ENCODE assay signal across 23 cellular contexts in the genomic region with DNA sequence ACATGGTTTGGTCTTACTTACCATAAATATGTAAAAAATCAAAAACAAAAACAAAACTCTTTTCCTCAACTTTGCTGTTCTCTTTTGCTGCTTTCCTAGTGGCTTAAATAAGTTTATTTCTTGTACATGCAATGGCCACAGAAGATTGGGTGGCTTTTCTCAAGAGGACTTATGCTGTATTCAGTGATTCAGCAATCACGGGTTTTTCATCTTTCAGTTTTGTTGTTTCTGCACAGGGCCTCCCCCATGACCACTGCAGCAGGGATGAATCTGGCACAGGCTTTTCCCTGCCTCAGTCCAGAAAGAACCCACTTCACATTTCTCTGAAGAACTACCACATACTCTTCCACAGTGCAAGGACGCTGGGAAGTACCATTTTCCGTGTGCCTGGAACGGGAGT.
DNase-seq lines count a peak whose midpoint lies in the region; TF ChIP-seq lines count a peak whose summit lies in the region.
"Had no signal": no experiment of that assay in that cellular context is flagged by ENCODE, and none has a peak within 500 bp of the region (broad histone marks: within the 10 kb centered on the region; RNA-seq: fewer than 3 reads in every experiment).

No MANE protein-coding gene starts in this region.

- TF ChIP-seq POLR2A in spleen (IDR thresholded peaks at IDR 0.05) = no peak

- no peaks in the 10 kb centered on the region for H3K36me3 Mint-ChIP-seq in activated CD4-positive, alpha-beta T cell treated with anti-CD3 and anti-CD28 coated beads, Interleukin-2, amount 10 ng/mL, durations not matched to agents 24 days and 14 days (ENCODE audit: low read depth)
- H3K36me3 Mint-ChIP-seq: stimulated activated memory B cell treated with anti-CD40 and anti-IgM and Interleukin-4, amounts not matched to agents 10 μg/mL and 1 μg/mL and 100 μg/mL, for 72 hours had no signal

- H2AFZ ChIP-seq in KMS-11 (ENCODE audit: low read depth) = no peak overlapping the region; the same call in 1 of the 2 replicates
- H2AFZ ChIP-seq: hepatocyte had no signal

- peaks cover 8% of the 10 kb centered on the region for H3K27me3 Mint-ChIP-seq in activated CD4-positive, alpha-beta T cell treated with anti-CD3 and anti-CD28 coated beads, Interleukin-2, amount 10 ng/mL, durations not matched to agents 24 days and 14 days
- H3K27me3 Mint-ChIP-seq: activated T-cell treated with anti-CD3 and anti-CD28 coated beads, Interleukin-2, amount 50 U/mL, for 24 hours; memory B cell; stimulated activated memory B cell treated with anti-CD40 and anti-IgM and Interleukin-4, amounts not matched to agents 10 μg/mL and 1 μg/mL and 100 μg/mL, for 72 hours had no signal

- H3K27me3 ChIP-seq in KMS-11 (ENCODE audit: insufficient read depth, low read depth) (no peaks in the 10 kb centered on the region), brain microvascular endothelial cell (replicated peaks) (no peaks in the 10 kb centered on the region), spleen (replicated peaks in 1 of 7) (no peaks in the 10 kb centered on the region)
- H3K27me3 ChIP-seq: BLaER1 treated with 17β-estradiol and CSF1 and Interleukin-3, amounts not matched to agents 10 nM and 100 nM; suprapubic skin had no signal

- no peaks in the 10 kb centered on the region for H3K79me2 ChIP-seq in KMS-11 (ENCODE audit: insufficient read depth, low read depth)
- H3K79me2 ChIP-seq: hepatocyte had no signal

- H3K9me3 Mint-ChIP-seq in activated CD4-positive, alpha-beta T cell treated with anti-CD3 and anti-CD28 coated beads, Interleukin-2, amount 10 ng/mL, durations not matched to agents 24 days and 14 days = peaks cover 8% of the 10 kb centered on the region
- H3K9me3 Mint-ChIP-seq: activated T-cell treated with anti-CD3 and anti-CD28 coated beads, Interleukin-2, amount 50 U/mL, for 24 hours; stimulated activated memory B cell treated with anti-CD40 and anti-IgM and Interleukin-4, amounts not matched to agents 10 μg/mL and 1 μg/mL and 100 μg/mL, for 72 hours had no signal

- H3K27ac ChIP-seq in KMS-11 = no peak overlapping the region
- H3K27ac ChIP-seq in brain microvascular endothelial cell = peak overlapping the region; percentile 68
- H3K27ac ChIP-seq in spleen = peak overlapping the region in 5 of 8 donors; percentile 1 to 55 (median 41)
- H3K27ac ChIP-seq: BLaER1 treated with 17β-estradiol and CSF1 and Interleukin-3, amounts not matched to agents 10 nM and 100 nM; hepatocyte; suprapubic skin had no signal

- H4K20me1 ChIP-seq in KMS-11 (ENCODE audit: insufficient read depth) = no peaks in the 10 kb centered on the region
- H4K20me1 ChIP-seq: BLaER1 treated with 17β-estradiol and CSF1 and Interleukin-3, amounts not matched to agents 10 nM and 100 nM had no signal

- H3K4me3 ChIP-seq in KMS-11 (IDR thresholded peaks at IDR 0.05; ENCODE audit: insufficient read depth, low read depth, low read length) = no peak overlapping the region
- no peak overlapping the region for H3K4me3 ChIP-seq in brain microvascular endothelial cell (ENCODE audit: low read depth, low read length)
- no peak overlapping the region for H3K4me3 ChIP-seq in spleen
- H3K4me3 ChIP-seq: BLaER1 treated with 17β-estradiol and CSF1 and Interleukin-3, amounts not matched to agents 10 nM and 100 nM; hepatocyte; suprapubic skin had no signal

- in situ Hi-C loops in brain microvascular endothelial cell (cut with HindIII; ENCODE audit: low pct_ligation_motif_present, low sequenced_read_pairs) = no loop called here

- TF ChIP-seq CTCF in KMS-11 (conservative IDR thresholded peaks at IDR 0.05; ENCODE audit: low read depth, low read length) (no peak), brain microvascular endothelial cell (IDR thresholded peaks at IDR 0.05; ENCODE audit: low read depth, low read length, missing control alignments) (no peak), spleen (IDR thresholded peaks at IDR 0.05 in 8 of 11, conservative IDR thresholded peaks at IDR 0.05 in 3 of 11) (no peak)

- H3K9ac ChIP-seq in KMS-11 = no peak overlapping the region
- H3K9ac ChIP-seq: BLaER1 treated with 17β-estradiol and CSF1 and Interleukin-3, amounts not matched to agents 10 nM and 100 nM had no signal

- H3K36me3 ChIP-seq in KMS-11 (ENCODE audit: insufficient read depth) = no peaks in the 10 kb centered on the region
- H3K36me3 ChIP-seq in brain microvascular endothelial cell (replicated peaks) = no peaks in the 10 kb centered on the region
- H3K36me3 ChIP-seq in spleen = no peaks in the 10 kb centered on the region
- H3K36me3 ChIP-seq: BLaER1 treated with 17β-estradiol and CSF1 and Interleukin-3, amounts not matched to agents 10 nM and 100 nM; suprapubic skin had no signal

- H3K4me2 ChIP-seq in KMS-11 = 0 out of 2 replicates have a peak overlapping the region, but pooled peaks have one; percentile 19
- H3K4me2 ChIP-seq: BLaER1 treated with 17β-estradiol and CSF1 and Interleukin-3, amounts not matched to agents 10 nM and 100 nM; hepatocyte had no signal

- peaks cover 0 to 5% (median 0%) of the 10 kb centered on the region in 8 donors for H3K9me3 ChIP-seq in spleen
- H3K9me3 ChIP-seq: suprapubic skin had no signal

- WGBS in spleen, 5 donors = 77 to 93% (median 81%) methylated on average over 4 of the region's 4 CpGs

- no peak overlapping the region for H3K27ac Mint-ChIP-seq in activated CD4-positive, alpha-beta T cell treated with anti-CD3 and anti-CD28 coated beads, Interleukin-2, amount 10 ng/mL, durations not matched to agents 24 days and 14 days
- H3K27ac Mint-ChIP-seq: activated T-cell treated with anti-CD3 and anti-CD28 coated beads, Interleukin-2, amount 50 U/mL, for 24 hours; memory B cell; stimulated activated memory B cell treated with anti-CD40 and anti-IgM and Interleukin-4, amounts not matched to agents 10 μg/mL and 1 μg/mL and 100 μg/mL, for 72 hours had no signal

- H3K4me1 Mint-ChIP-seq in activated CD4-positive, alpha-beta T cell treated with anti-CD3 and anti-CD28 coated beads, Interleukin-2, amount 10 ng/mL, durations not matched to agents 24 days and 14 days = no peaks in the 10 kb centered on the region

- DNase-seq in brain microvascular endothelial cell (peak; percentile 18), hepatic stellate cell (ENCODE audit: low spot score) (peak; percentile 30), spleen (no peak), NCI-H748 treated with DMSO at 0.1 percent for 48 hours (lab: John Stamatoyannopoulos, UW) (no peak), HPDE6-E6E7 (ENCODE audit: extremely low spot score) (no peak)
- no peak for DNase-seq in stimulated activated CD8-positive, alpha-beta memory T cell treated with anti-CD3 and anti-CD28 coated beads, Interleukin-4, amount 100 ng/mL, for 48 hours
- DNase-seq in activated CD4-positive, alpha-beta T cell treated with anti-CD3 and anti-CD28 coated beads, Interleukin-2, amount 10 ng/mL, durations not matched to agents 24 days and 14 days = no peak
- DNase-seq: activated gamma-delta T cell treated with Interleukin-2 at 50 U/mL for 16 hours; activated T-cell treated with anti-CD3 and anti-CD28 coated beads, Interleukin-2, amount 50 U/mL, for 24 hours; Karpas-422; NCI-H1436 treated with DMSO at 0.1 percent for 48 hours; NCI-H345; NCI-H82; occipital lobe; stimulated activated CD4-positive, alpha-beta T cell treated with anti-CD3 and anti-CD28 coated beads, Interleukin-12 subunit alpha, Interleukin-12 subunit beta, amount 100 ng/mL, for 4 hours; stimulated activated CD4-positive, alpha-beta T cell treated with anti-CD3 and anti-CD28 coated beads, Interleukin-4, amount 100 ng/mL, for 1 hour; T-helper 2 cell had no signal

- peaks cover 12% of the 10 kb centered on the region for H3K4me1 ChIP-seq in KMS-11 (ENCODE audit: low read depth, poor library complexity, severe bottlenecking)
- peaks cover 0 to 6% (median 0%) of the 10 kb centered on the region in 6 donors for H3K4me1 ChIP-seq in spleen

- no peak overlapping the region for H3K4me3 Mint-ChIP-seq in activated CD4-positive, alpha-beta T cell treated with anti-CD3 and anti-CD28 coated beads, Interleukin-2, amount 10 ng/mL, durations not matched to agents 24 days and 14 days
- H3K4me3 Mint-ChIP-seq: activated T-cell treated with anti-CD3 and anti-CD28 coated beads, Interleukin-2, amount 50 U/mL, for 24 hours; memory B cell; stimulated activated memory B cell treated with anti-CD40 and anti-IgM and Interleukin-4, amounts not matched to agents 10 μg/mL and 1 μg/mL and 100 μg/mL, for 72 hours had no signal

- intact Hi-C loops in spleen (cut with DNase I; ENCODE audit: low total_unique reads) = no loop called here
- intact Hi-C loops in activated CD4-positive, alpha-beta T cell treated with anti-CD3 and anti-CD28 coated beads, Interleukin-2, amount 10 ng/mL, durations not matched to agents 24 days and 14 days (cut with micrococcal nuclease) = no loop called here

Comparison
In these comparisons a context has a peak if more than half of its experiments do, and no peak if none do; other contexts are left out.
1. DNase-seq: peak in brain microvascular endothelial cell (single experiment) and hepatic stellate cell (single experiment); none in spleen (single experiment), NCI-H748 treated with DMSO at 0.1 percent for 48 hours (single experiment), HPDE6-E6E7 (single experiment), stimulated activated CD8-positive, alpha-beta memory T cell treated with anti-CD3 and anti-CD28 coated beads, Interleukin-4, amount 100 ng/mL, for 48 hours (single experiment) and activated CD4-positive, alpha-beta T cell treated with anti-CD3 and anti-CD28 coated beads, Interleukin-2, amount 10 ng/mL, durations not matched to agents 24 days and 14 days (single experiment).